ENCODE assay signal across 1 cellular context in the genomic region with DNA sequence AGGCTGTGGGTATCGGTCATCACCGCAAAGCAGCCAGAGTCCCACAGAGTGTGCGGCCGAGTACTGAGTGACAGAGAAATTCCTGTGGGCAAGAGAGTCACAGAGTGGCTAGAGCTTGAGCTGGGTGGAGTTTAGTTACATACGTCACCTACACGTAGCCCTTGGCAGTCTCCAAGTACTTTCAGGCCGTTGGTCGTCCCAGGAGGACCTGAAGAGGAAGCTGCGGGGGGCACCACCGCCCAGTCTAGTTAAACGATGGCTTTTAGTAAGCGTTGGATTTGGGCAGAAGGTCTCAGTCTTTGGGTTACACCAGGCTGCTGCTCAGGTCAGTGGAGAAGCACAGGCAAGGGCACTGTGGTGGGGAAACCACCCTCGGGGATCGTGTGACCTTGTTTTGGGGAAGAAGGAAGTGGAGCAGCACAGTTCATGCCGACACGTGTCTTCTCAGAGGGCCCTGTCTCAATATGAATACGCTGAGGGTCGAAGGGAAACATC.
TF ChIP-seq lines count a peak whose summit lies in the region.

No MANE protein-coding gene starts in this region.

TF ChIP-seq in IMR-90, 13 proteins besides CTCF, POLR2A, EP300 and RAD21:
- TF ChIP-seq SMC3 (IDR thresholded peaks at IDR 0.05; ENCODE audit: low read depth, low read length) = no peak
- TF ChIP-seq CEBPB (IDR thresholded peaks at IDR 0.05; ENCODE audit: low read depth, low read length) = no peak
- no peak for TF ChIP-seq RCOR1 (IDR thresholded peaks at IDR 0.05; ENCODE audit: insufficient replicate concordance, low read length)
- TF ChIP-seq USF2 (IDR thresholded peaks at IDR 0.05; ENCODE audit: low read depth, low read length) = no peak
- no peak for TF ChIP-seq CHD1 (IDR thresholded peaks at IDR 0.05; ENCODE audit: low read depth, low read length)
- no peak for TF ChIP-seq MAZ (IDR thresholded peaks at IDR 0.05; ENCODE audit: borderline replicate concordance, low read depth, low read length)
- no peak for TF ChIP-seq BHLHE40 (IDR thresholded peaks at IDR 0.05; ENCODE audit: low read depth, low read length)
- TF ChIP-seq MAFK (IDR thresholded peaks at IDR 0.05; ENCODE audit: low read depth, low read length) = no peak
- TF ChIP-seq RFX5 (IDR thresholded peaks at IDR 0.05; ENCODE audit: low read depth, low read length) = no peak
- no peak for TF ChIP-seq ELK1 (IDR thresholded peaks at IDR 0.05; ENCODE audit: borderline replicate concordance, low read depth, low read length)
- TF ChIP-seq MXI1 (IDR thresholded peaks at IDR 0.05; ENCODE audit: borderline replicate concordance, low read depth, low read length) = no peak
TF ChIP-seq in IMR-90: peak in this region for 0.
